In the genomic region with DNA sequence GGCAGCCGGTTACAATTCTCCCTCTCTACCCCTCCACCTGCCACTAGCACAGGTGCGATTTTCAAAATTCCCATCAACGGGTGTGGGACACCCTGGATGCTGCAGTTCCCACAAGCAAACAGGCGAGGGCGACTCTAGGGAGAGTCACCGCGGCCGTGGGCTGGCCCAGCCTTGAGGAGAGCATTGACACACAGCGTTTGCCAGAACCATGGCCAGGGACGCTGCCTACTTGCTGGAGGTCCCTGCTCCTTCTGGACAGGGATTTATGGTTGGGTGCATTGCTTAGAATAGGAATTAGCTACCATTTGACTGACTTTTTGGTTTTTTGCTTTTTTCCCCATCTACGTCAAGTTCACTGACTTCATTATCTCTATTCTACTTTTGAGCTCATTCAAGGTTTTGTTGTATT, we compare ENCODE assay signal across 8 cellular contexts. TPM values are rescaled to one million over a fixed set of nuclear protein-coding genes. Genes with fewer than 3 reads are reported as not detected.
DNase-seq lines count a peak whose midpoint lies in the region; ATAC-seq and TF ChIP-seq lines count a peak whose summit lies in the region.

No MANE protein-coding gene starts in this region.

- H3K4me3 ChIP-seq in BE2C (ENCODE audit: low read depth, low read length), result no peak overlapping the region
- H3K4me3 ChIP-seq in esophagus squamous epithelium, result no peak overlapping the region
- H3K4me3 ChIP-seq in neural progenitor cell, result no peak overlapping the region

- peaks cover 7% of the 10 kb centered on the region for H3F3A ChIP-seq in neural progenitor cell (ENCODE audit: low read depth)

- H3K9me3 Mint-ChIP-seq in neural progenitor cell (no peaks in the 10 kb centered on the region), type B pancreatic cell (no peaks in the 10 kb centered on the region)

- intact Hi-C loops in esophagus squamous epithelium (cut with DNase I), result no loop called here

- H3K4me1 Mint-ChIP-seq in neural progenitor cell, result peaks cover 5% of the 10 kb centered on the region
- H3K4me1 Mint-ChIP-seq in type B pancreatic cell (ENCODE audit: unreplicated experiment), result no peaks in the 10 kb centered on the region

- H3K9ac ChIP-seq in neural progenitor cell, result no peak overlapping the region

- H3K4me3 Mint-ChIP-seq in neural progenitor cell (peak overlapping the region; percentile 59), type B pancreatic cell (peak overlapping the region; percentile 58)

- DNase-seq in BE2C (peak; percentile 80), HCEC 1CT (peak; percentile 51), NOMO-1 treated with DMSO at 0.1 percent for 48 hours (lab: John Stamatoyannopoulos, UW; ENCODE audit: unreplicated experiment) (peak; percentile 62), esophagus squamous epithelium (lab: John Stamatoyannopoulos, UW) (no peak), neural progenitor cell (ENCODE audit: low spot score) (peak; percentile 81), type B pancreatic cell (ENCODE audit: extremely low spot score, unreplicated experiment) (no peak)
- peak; percentile 38 for DNase-seq in activated CD8-positive, alpha-beta memory T cell treated with anti-CD3 and anti-CD28 coated beads, Interleukin-2, amount 50 U/mL, for 4 hours

- no peak overlapping the region for H3K4me2 ChIP-seq in neural progenitor cell

- H4K20me1 ChIP-seq in neural progenitor cell (ENCODE audit: low read depth), result no peaks in the 10 kb centered on the region

- no peaks in the 10 kb centered on the region for H3K79me2 ChIP-seq in neural progenitor cell (ENCODE audit: low read depth)

- H2AFZ ChIP-seq in neural progenitor cell (replicated peaks), result no peak overlapping the region

- no peaks in the 10 kb centered on the region; the same call in 1 of the 2 replicates for H3K9me3 ChIP-seq in BE2C
- H3K9me3 ChIP-seq in esophagus squamous epithelium, result no peaks in the 10 kb centered on the region
- no peaks in the 10 kb centered on the region for H3K9me3 ChIP-seq in neural progenitor cell (ENCODE audit: low read depth)

- H3K36me3 ChIP-seq in BE2C (no peaks in the 10 kb centered on the region), esophagus squamous epithelium (no peaks in the 10 kb centered on the region), neural progenitor cell (no peaks in the 10 kb centered on the region)

- no peaks in the 10 kb centered on the region for H3K36me3 Mint-ChIP-seq in neural progenitor cell
- no peaks in the 10 kb centered on the region for H3K36me3 Mint-ChIP-seq in type B pancreatic cell

- no peak overlapping the region for H3K27ac ChIP-seq in esophagus squamous epithelium
- H3K27ac ChIP-seq in neural progenitor cell, result no peak overlapping the region

- no peak for TF ChIP-seq POLR2A in esophagus squamous epithelium (IDR thresholded peaks at IDR 0.05)

- H3K27me3 ChIP-seq in BE2C (no peaks in the 10 kb centered on the region), esophagus squamous epithelium (peaks cover 0 to 15% (median 0%) of the 10 kb centered on the region in 4 donors), neural progenitor cell (no peaks in the 10 kb centered on the region)

- ATAC-seq in HG03342 (IDR thresholded peaks at IDR 0.05; ENCODE audit: unreplicated experiment), result no peak

- H3K27me3 Mint-ChIP-seq in neural progenitor cell (ENCODE audit: insufficient read depth, low read depth) (peaks cover 3% of the 10 kb centered on the region), type B pancreatic cell (no peaks in the 10 kb centered on the region)

- H3K27ac Mint-ChIP-seq in neural progenitor cell (no peak overlapping the region), type B pancreatic cell (peak overlapping the region; percentile 88)

- 18 to 21% methylated on average over 6 to 9 of the region's 11 CpGs for WGBS in esophagus squamous epithelium, 2 donors

- H3K4me1 ChIP-seq in BE2C (no peaks in the 10 kb centered on the region), esophagus squamous epithelium (peaks cover 0 to 17% (median 0%) of the 10 kb centered on the region in 3 donors), neural progenitor cell (peaks cover 8% of the 10 kb centered on the region)

- TF ChIP-seq CTCF in BE2C (IDR thresholded peaks at IDR 0.05; ENCODE audit: low read depth, low read length) (peak; percentile 86), esophagus squamous epithelium (IDR thresholded peaks at IDR 0.05) (peak; percentile 37 to 91 (median 82)), neural progenitor cell (IDR thresholded peaks at IDR 0.05) (peak; percentile 76), type B pancreatic cell (conservative IDR thresholded peaks at IDR 0.05) (peak; percentile 81)

RNA-seq across cellular contexts. Expression of a gene that starts 19.0 kb away (rescaled TPM):
- polyA plus RNA-seq in BE2C (2012; ENCODE audit: insufficient read depth, insufficient read length, low read depth), result 22.2 TPM
- 100 to 1,000 TPM in 3 of 4 donors, 10 to 100 TPM in 1; 99.4 to 436 (median 200) TPM for total RNA-seq in esophagus squamous epithelium
- 2.8 TPM in 1 of 2 replicates, not detected in the other for total RNA-seq in neural progenitor cell (ENCODE audit: low replicate concordance)
- total RNA-seq in type B pancreatic cell (ENCODE audit: low replicate concordance), result 223 and 787 TPM in 2 replicates

RNA-seq across cellular contexts. Expression of a gene that starts 30.6 kb away (rescaled TPM):
- 6.6 TPM for polyA plus RNA-seq in BE2C (2012; ENCODE audit: insufficient read depth, insufficient read length, low read depth)
- total RNA-seq in esophagus squamous epithelium (1 to 10 TPM in 1 of 4 donors, under 1 TPM in 1, not detected in 2; 0.34 to 4.4 TPM), neural progenitor cell (ENCODE audit: low replicate concordance) (10.5 and 12.0 TPM in 2 replicates), type B pancreatic cell (ENCODE audit: low replicate concordance) (8.5 and 11.5 TPM in 2 replicates)

RNA-seq across cellular contexts. Expression of a gene that starts 41.7 kb away (rescaled TPM):
- not detected for polyA plus RNA-seq in BE2C (2012; ENCODE audit: insufficient read depth, insufficient read length, low read depth)
- total RNA-seq in esophagus squamous epithelium (1 to 10 TPM in 1 of 4 donors, not detected in 3; 1.3 TPM), neural progenitor cell (ENCODE audit: low replicate concordance) (1.6 and 14.2 TPM in 2 replicates), type B pancreatic cell (ENCODE audit: low replicate concordance) (13.6 and 41.7 TPM in 2 replicates)

RNA-seq across cellular contexts. Expression of a gene that starts 49.2 kb away (rescaled TPM):
- not detected for polyA plus RNA-seq in BE2C (2012; ENCODE audit: insufficient read depth, insufficient read length, low read depth)
- total RNA-seq in esophagus squamous epithelium (not detected), neural progenitor cell (ENCODE audit: low replicate concordance) (not detected in 2 replicates), type B pancreatic cell (ENCODE audit: low replicate concordance) (0.57 TPM in 1 of 2 replicates, not detected in the other)

Comparison
In these comparisons a context has a peak if more than half of its experiments do, and no peak if none do; other contexts are left out.
1. DNase-seq: peak in BE2C (single experiment), HCEC 1CT (single experiment), NOMO-1 treated with DMSO at 0.1 percent for 48 hours (single experiment), activated CD8-positive, alpha-beta memory T cell treated with anti-CD3 and anti-CD28 coated beads, Interleukin-2, amount 50 U/mL, for 4 hours (single experiment) and neural progenitor cell (single experiment); none in esophagus squamous epithelium (single experiment) and type B pancreatic cell (single experiment).
2. RNA of a gene that starts 19.0 kb away (total RNA-seq): 223 to 787 TPM in type B pancreatic cell and 99.4 to 436 TPM in esophagus squamous epithelium; 2.8 TPM in neural progenitor cell; every median in the first group is over 10 times any median in the second.
3. Peak in every context shown above with its lines, with median percentiles within 50 percentile points of each other: CTCF ChIP-seq.